ENCODE assay signal across 13 cellular contexts in genomic region chr9:127178646-127179632, GRCh38. TPM values are rescaled to one million over a fixed set of nuclear protein-coding genes. Genes with fewer than 3 reads are reported as not detected.
DNase-seq lines count a peak whose midpoint lies in the region; TF ChIP-seq lines count a peak whose summit lies in the region.
"Had no signal": no experiment of that assay in that cellular context is flagged by ENCODE, and none has a peak within 500 bp of the region (broad histone marks: within the 10 kb centered on the region; RNA-seq: fewer than 3 reads in every experiment).

No MANE protein-coding gene starts in this region.

- no peaks in the 10 kb centered on the region for H3K27me3 ChIP-seq in WERI-Rb-1 (ENCODE audit: insufficient read depth, low read depth, severe bottlenecking)
- no peaks in the 10 kb centered on the region for H3K27me3 ChIP-seq in left ventricle myocardium inferior (ENCODE audit: low read depth)
- H3K27me3 ChIP-seq in ovary, result no peaks in the 10 kb centered on the region
- H3K27me3 ChIP-seq in MM.1S (replicated peaks; ENCODE audit: insufficient read depth, low read length), result no peaks in the 10 kb centered on the region
- H3K27me3 ChIP-seq: BLaER1 had no signal

- no peak for TF ChIP-seq CTCF in WERI-Rb-1 (IDR thresholded peaks at IDR 0.05; ENCODE audit: low read depth, low read length)
- TF ChIP-seq CTCF in left ventricle myocardium inferior (IDR thresholded peaks at IDR 0.05; ENCODE audit: borderline replicate concordance), result no peak
- no peak for TF ChIP-seq CTCF in ovary (IDR thresholded peaks at IDR 0.05)
- no peak for TF ChIP-seq CTCF in MM.1S (IDR thresholded peaks at IDR 0.05; ENCODE audit: low read length)
- TF ChIP-seq CTCF in GM13976 (IDR thresholded peaks at IDR 0.05; ENCODE audit: borderline replicate concordance, control extremely low read depth, extremely low read depth, insufficient read depth, missing control alignments), result no peak

- DNase-seq in ELF-1 (ENCODE audit: low read depth, low spot score) (peak; percentile 33), WERI-Rb-1 (peak; percentile 10), left ventricle myocardium inferior (no peak), ovary (peak; percentile 70 to 79 (median 75)), kidney glomerular epithelial cell (lab: John Stamatoyannopoulos, UW) (no peak), MM.1S (no peak), occipital lobe (lab: John Stamatoyannopoulos, UW) (no peak), GM13976 (ENCODE audit: low spot score) (no peak)
- DNase-seq: GDM1; NCI-H1930; stimulated activated CD4-positive, alpha-beta T cell treated with anti-CD3 and anti-CD28 coated beads, Interleukin-4, amount 100 ng/mL, for 1 hour; stimulated activated naive CD4-positive, alpha-beta T cell treated with Interleukin-2 at 50 U/mL for 16 hours had no signal

- no peak overlapping the region for H3K4me2 ChIP-seq in MM.1S (ENCODE audit: low read depth, low read length)

- H3K79me2 ChIP-seq in MM.1S (ENCODE audit: low read length), result no peaks in the 10 kb centered on the region

- in situ Hi-C loops in GM13976 (cut with MboI; ENCODE audit: low sequenced_read_pairs, unreplicated experiment), result no loop called here

- intact Hi-C loops in left ventricle myocardium inferior (cut with micrococcal nuclease), result no loop called here
- intact Hi-C loops in ovary (cut with DNase I), result loop anchor here in 1 of 4 donors (5.0 kb wide), 1 partner anchor 47 kb away; no protein-coding TSS in a partner anchor

- H3K36me3 ChIP-seq in WERI-Rb-1 (peaks cover 6% of the 10 kb centered on the region), left ventricle myocardium inferior (no peaks in the 10 kb centered on the region), ovary (no peaks in the 10 kb centered on the region), MM.1S (replicated peaks; ENCODE audit: insufficient read depth, low read length) (no peaks in the 10 kb centered on the region)
- H3K36me3 ChIP-seq: BLaER1 had no signal

- H3K4me1 ChIP-seq in left ventricle myocardium inferior (peaks cover 59% of the 10 kb centered on the region), ovary (ENCODE audit: insufficient read depth) (peaks cover 24% of the 10 kb centered on the region), MM.1S (ENCODE audit: low read length) (no peaks in the 10 kb centered on the region)

- H3K9me3 ChIP-seq in WERI-Rb-1 (ENCODE audit: severe bottlenecking) (no peaks in the 10 kb centered on the region), left ventricle myocardium inferior (replicated peaks) (no peaks in the 10 kb centered on the region), ovary (no peaks in the 10 kb centered on the region), MM.1S (replicated peaks; ENCODE audit: insufficient read depth, low read length) (no peaks in the 10 kb centered on the region)

- H3K4me3 ChIP-seq in WERI-Rb-1 (ENCODE audit: low read depth, low read length), result no peak overlapping the region
- no peak overlapping the region for H3K4me3 ChIP-seq in left ventricle myocardium inferior
- H3K4me3 ChIP-seq in ovary, result no peak overlapping the region
- no peak overlapping the region for H3K4me3 ChIP-seq in MM.1S (ENCODE audit: low read length)
- H3K4me3 ChIP-seq: BLaER1 had no signal

- no peak for TF ChIP-seq EP300 in ovary (IDR thresholded peaks at IDR 0.05)

- no peak for TF ChIP-seq POLR2A in ovary (IDR thresholded peaks at IDR 0.05)

- H2AFZ ChIP-seq in MM.1S (ENCODE audit: low read length), result no peak overlapping the region

- H3K9ac ChIP-seq in MM.1S (ENCODE audit: low read length), result no peak overlapping the region
- H3K9ac ChIP-seq: BLaER1 had no signal

- no peak overlapping the region for H3K27ac ChIP-seq in WERI-Rb-1
- H3K27ac ChIP-seq in left ventricle myocardium inferior (replicated peaks), result peak overlapping the region; percentile 44
- peak overlapping the region; percentile 8 to 54 for H3K27ac ChIP-seq in ovary
- H3K27ac ChIP-seq in MM.1S (ENCODE audit: low read length), result no peak overlapping the region
- H3K27ac ChIP-seq: BLaER1 had no signal

- no peaks in the 10 kb centered on the region for H3K9me2 ChIP-seq in MM.1S (replicated peaks; ENCODE audit: insufficient read depth, low read length)

- WGBS in ovary, 3 donors, result 57 to 65% (median 58%) methylated on average over 11 to 12 of the region's 12 CpGs

- no peaks in the 10 kb centered on the region for H4K20me1 ChIP-seq in MM.1S (ENCODE audit: insufficient read depth, low read length)
- H4K20me1 ChIP-seq: BLaER1 had no signal

- no peaks in the 10 kb centered on the region for H3F3A ChIP-seq in MM.1S (ENCODE audit: insufficient read depth, low read length)

RNA-seq across cellular contexts. Expression of gene ANGPTL2, which starts 56.5 kb away (rescaled TPM):
- 35.7 TPM for total RNA-seq in left ventricle myocardium inferior
- total RNA-seq in ovary, result 100 to 1,000 TPM in 1 of 7 donors, 10 to 100 TPM in 5, 1 to 10 TPM in 1; 9.8 to 108 (median 64.1) TPM
- polyA plus RNA-seq in ovary, result 100 to 1,000 TPM in 1 of 2 donors, 10 to 100 TPM in 1; 27.5 to 114 TPM
- total RNA-seq in occipital lobe, result 2.7 TPM

Comparison
In these comparisons a context has a peak if more than half of its experiments do, and no peak if none do; other contexts are left out.
1. DNase-seq: peak in ELF-1 (single experiment), WERI-Rb-1 (single experiment) and ovary (5 of 5); none in left ventricle myocardium inferior (single experiment), kidney glomerular epithelial cell (single experiment), MM.1S (single experiment), occipital lobe (single experiment) and GM13976 (single experiment).
2. H3K27ac ChIP-seq: peak in left ventricle myocardium inferior (single experiment) and ovary (2 of 2); none in WERI-Rb-1 (single experiment) and MM.1S (single experiment).